9 cellular contexts compared by ENCODE assay signal in genomic region chr9:129665008-129665771, GRCh38. TPM values are rescaled to one million over a fixed set of nuclear protein-coding genes. Genes with fewer than 3 reads are reported as not detected.
A peak's percentile ranks its signal among the peaks of the same experiment; 100 is the strongest.
DNase-seq lines count a peak whose midpoint lies in the region; ATAC-seq and TF ChIP-seq lines count a peak whose summit lies in the region.
"Had no signal": no experiment of that assay in that cellular context is flagged by ENCODE, and none has a peak within 500 bp of the region (broad histone marks: within the 10 kb centered on the region; RNA-seq: fewer than 3 reads in every experiment).

PRRX2 (plus strand) TSS chr9:129665647; CDS start chr9:129665868, 221 bp downstream.

- peaks cover 32% of the 10 kb centered on the region for H3K27me3 ChIP-seq in upper lobe of right lung

- peak; percentile 69 to 77 for ATAC-seq in naive thymus-derived CD8-positive, alpha-beta T cell
- peak; percentile 12 for ATAC-seq in upper lobe of right lung

- no peaks in the 10 kb centered on the region for H3K9me3 ChIP-seq in upper lobe of right lung

- TF ChIP-seq CTCF in upper lobe of right lung (IDR thresholded peaks at IDR 0.05) = no peak

- peaks cover 21% of the 10 kb centered on the region for H3K27me3 Mint-ChIP-seq in T-helper 2 cell treated with Interferon-gamma antibody and Interleukin-4, amounts not matched to agents 5 μg/mL and 100 μg/mL, for 36 hours (ENCODE audit: low read depth)
- H3K27me3 Mint-ChIP-seq in naive thymus-derived CD8-positive, alpha-beta T cell = peaks cover 2 to 22% (median 9%) of the 10 kb centered on the region in 5 donors

- peaks cover 5% of the 10 kb centered on the region for H3K4me1 Mint-ChIP-seq in T-helper 2 cell treated with Interferon-gamma antibody and Interleukin-4, amounts not matched to agents 5 μg/mL and 100 μg/mL, for 36 hours (ENCODE audit: low read depth)
- peaks cover 3 to 9% (median 4%) of the 10 kb centered on the region in 4 donors for H3K4me1 Mint-ChIP-seq in naive thymus-derived CD8-positive, alpha-beta T cell

- DNase-seq in DMS114 treated with DMSO at 0.1 percent for 48 hours (lab: John Stamatoyannopoulos, UW; ENCODE audit: unreplicated experiment) = peak; percentile 16
- peak; percentile 47 for DNase-seq in T-helper 2 cell treated with Interferon-gamma antibody and Interleukin-4, amounts not matched to agents 5 μg/mL and 100 μg/mL, for 36 hours (ENCODE audit: low spot score)
- DNase-seq in dermis blood vessel endothelial cell = peak; percentile 13
- DNase-seq in naive thymus-derived CD8-positive, alpha-beta T cell = peak in 7 of 10 donors; percentile 12 to 31 (median 22)
- DNase-seq in upper lobe of right lung = no peak
- no peak for DNase-seq in GM19238 (ENCODE audit: insufficient read length, low spot score)
- DNase-seq in COLO829 (ENCODE audit: low spot score) = no peak
- no peak for DNase-seq in cerebellar cortex (ENCODE audit: low spot score)

- no peaks in the 10 kb centered on the region for H3K9me3 Mint-ChIP-seq in T-helper 2 cell treated with Interferon-gamma antibody and Interleukin-4, amounts not matched to agents 5 μg/mL and 100 μg/mL, for 36 hours
- no peaks in the 10 kb centered on the region for H3K9me3 Mint-ChIP-seq in naive thymus-derived CD8-positive, alpha-beta T cell

- no peak within 1 kb of the TSS for H3K27ac Mint-ChIP-seq in T-helper 2 cell treated with Interferon-gamma antibody and Interleukin-4, amounts not matched to agents 5 μg/mL and 100 μg/mL, for 36 hours
- peak within 1 kb of the TSS in 2 of 10 donors; percentile 40 to 87 for H3K27ac Mint-ChIP-seq in naive thymus-derived CD8-positive, alpha-beta T cell

- intact Hi-C loops in upper lobe of right lung (cut with DNase I) = no loop called here

- H3K4me1 ChIP-seq in upper lobe of right lung = peaks cover 8% of the 10 kb centered on the region

- no peak within 1 kb of the TSS for H3K27ac ChIP-seq in upper lobe of right lung
- H3K27ac ChIP-seq: epithelial cell of prostate had no signal

- H3K36me3 Mint-ChIP-seq in T-helper 2 cell treated with Interferon-gamma antibody and Interleukin-4, amounts not matched to agents 5 μg/mL and 100 μg/mL, for 36 hours (ENCODE audit: low read depth) = no peaks in the 10 kb centered on the region
- no peaks in the 10 kb centered on the region for H3K36me3 Mint-ChIP-seq in naive thymus-derived CD8-positive, alpha-beta T cell

- POLR2A ChIA-PET in naive thymus-derived CD8-positive, alpha-beta T cell (lab: Charles Lee) = no interaction called here

- H3K4me3 ChIP-seq in upper lobe of right lung = peak within 1 kb of the TSS; percentile 38

- H3K36me3 ChIP-seq in upper lobe of right lung = no peaks in the 10 kb centered on the region

- H3K4me3 Mint-ChIP-seq in T-helper 2 cell treated with Interferon-gamma antibody and Interleukin-4, amounts not matched to agents 5 μg/mL and 100 μg/mL, for 36 hours = peak within 1 kb of the TSS; percentile 82
- peak within 1 kb of the TSS; percentile 70 to 92 (median 80) for H3K4me3 Mint-ChIP-seq in naive thymus-derived CD8-positive, alpha-beta T cell

RNA-seq across cellular contexts. Expression of gene PRRX2, which starts in this region (rescaled TPM):
- total RNA-seq in dermis blood vessel endothelial cell (0.56 and 1.2 TPM in 2 replicates), upper lobe of right lung (1.1 TPM)
- not detected for total RNA-seq in naive thymus-derived CD8-positive, alpha-beta T cell
- polyA plus RNA-seq in naive thymus-derived CD8-positive, alpha-beta T cell = not detected

Comparison
In these comparisons a context has a peak if more than half of its experiments do, and no peak if none do; other contexts are left out.
1. Peak in DNase-seq and ATAC-seq in naive thymus-derived CD8-positive, alpha-beta T cell; RNA of the gene not detected or under 1 TPM.
2. DNase-seq: peak in DMS114 treated with DMSO at 0.1 percent for 48 hours (single experiment), T-helper 2 cell treated with Interferon-gamma antibody and Interleukin-4, amounts not matched to agents 5 μg/mL and 100 μg/mL, for 36 hours (single experiment) and dermis blood vessel endothelial cell (single experiment); none in upper lobe of right lung (single experiment), GM19238 (single experiment), COLO829 (single experiment) and cerebellar cortex (single experiment).